Comparison of ENCODE assay signal across 8 cellular contexts in genomic region chr6:149566372-149567193, GRCh38. TPM values are rescaled to one million over a fixed set of nuclear protein-coding genes. Genes with fewer than 3 reads are reported as not detected.
DNase-seq lines count a peak whose midpoint lies in the region; ATAC-seq and TF ChIP-seq lines count a peak whose summit lies in the region.

GINM1 (plus strand) TSS chr6:149566375; CDS start chr6:149566415, 40 bp downstream.

- H3K27ac ChIP-seq in cardiac muscle cell (peak within 1 kb of the TSS; percentile 90), vagina (peak within 1 kb of the TSS; percentile 78)

- H3K27ac Mint-ChIP-seq in activated naive CD8-positive, alpha-beta T cell treated with anti-CD3 and anti-CD28 coated beads, Interleukin-2, amount 50 U/mL, for 24 hours, result peak within 1 kb of the TSS; percentile 89

- H3K27me3 Mint-ChIP-seq in activated naive CD8-positive, alpha-beta T cell treated with anti-CD3 and anti-CD28 coated beads, Interleukin-2, amount 50 U/mL, for 24 hours, result peaks cover 1% of the 10 kb centered on the region

- H3K36me3 ChIP-seq in cardiac muscle cell, result no peaks in the 10 kb centered on the region
- H3K36me3 ChIP-seq in vagina, result no peaks in the 10 kb centered on the region

- no peaks in the 10 kb centered on the region for H3K36me3 Mint-ChIP-seq in activated naive CD8-positive, alpha-beta T cell treated with anti-CD3 and anti-CD28 coated beads, Interleukin-2, amount 50 U/mL, for 24 hours (ENCODE audit: low read depth)

- peak within 1 kb of the TSS; percentile 84 for H3K4me3 Mint-ChIP-seq in activated naive CD8-positive, alpha-beta T cell treated with anti-CD3 and anti-CD28 coated beads, Interleukin-2, amount 50 U/mL, for 24 hours

- no peak for TF ChIP-seq CTCF in cardiac muscle cell (IDR thresholded peaks at IDR 0.05; ENCODE audit: low read depth, low read length)
- TF ChIP-seq CTCF in vagina (IDR thresholded peaks at IDR 0.05), result no peak

- TF ChIP-seq POLR2A in vagina (IDR thresholded peaks at IDR 0.05), result peak in 1 of 2 donors; percentile 41

- H3K4me3 ChIP-seq in cardiac muscle cell, result peak within 1 kb of the TSS; percentile 86
- peak within 1 kb of the TSS; percentile 75 to 82 for H3K4me3 ChIP-seq in vagina

- peaks cover 35% of the 10 kb centered on the region for H3K4me1 Mint-ChIP-seq in activated naive CD8-positive, alpha-beta T cell treated with anti-CD3 and anti-CD28 coated beads, Interleukin-2, amount 50 U/mL, for 24 hours

- H3K27me3 ChIP-seq in cardiac muscle cell (peaks cover 19% of the 10 kb centered on the region), vagina (no peaks in the 10 kb centered on the region)

- H3K9me3 ChIP-seq in cardiac muscle cell (ENCODE audit: low read depth) (no peaks in the 10 kb centered on the region), vagina (no peaks in the 10 kb centered on the region)

- intact Hi-C loops in posterior cingulate gyrus (cut with DNase I), result loop anchor here (5.0 kb wide), 4 partner anchors 81 to 356 kb away; partner anchors contain the start of genes KATNA1, LATS1, LRP11 and RAET1G
- intact Hi-C loops in vagina (cut with DNase I), result no loop called here

- H3K4me1 ChIP-seq in cardiac muscle cell (ENCODE audit: low read depth) (peaks cover 4% of the 10 kb centered on the region), vagina (peaks cover 14% of the 10 kb centered on the region)

- no peaks in the 10 kb centered on the region for H3K9me3 Mint-ChIP-seq in activated naive CD8-positive, alpha-beta T cell treated with anti-CD3 and anti-CD28 coated beads, Interleukin-2, amount 50 U/mL, for 24 hours

- peak; percentile 22 for DNase-seq in COLO829 (ENCODE audit: low spot score)
- peak; percentile 57 for DNase-seq in HT-29 (ENCODE audit: low spot score)
- DNase-seq in SK-N-DZ (ENCODE audit: low spot score), result peak; percentile 38
- DNase-seq in activated naive CD8-positive, alpha-beta T cell treated with anti-CD3 and anti-CD28 coated beads, Interleukin-2, amount 50 U/mL, for 24 hours, result peak; percentile 56
- peak; percentile 42 to 64 for DNase-seq in cardiac muscle cell (ENCODE audit: low read depth in 1 of 2, low spot score in 1 of 2)
- peak; percentile 24 to 89 (median 40) for DNase-seq in posterior cingulate gyrus
- no peak for DNase-seq in vagina (ENCODE audit: extremely low spot score in 2 of 2)

- peak; percentile 34 for ATAC-seq in GM19438 (IDR thresholded peaks at IDR 0.05; ENCODE audit: low read depth, unreplicated experiment)
- peak; percentile 16 for ATAC-seq in activated naive CD8-positive, alpha-beta T cell treated with anti-CD3 and anti-CD28 coated beads, Interleukin-2, amount 50 U/mL, for 24 hours

RNA-seq across cellular contexts. Expression of gene GINM1, which starts in this region (rescaled TPM):
- total RNA-seq in HT-29 (2014; rRNA removed; shearing (Covaris generic)), result 11.9 and 14.8 TPM in 2 replicates
- 15.0 and 23.5 TPM in 2 replicates for polyA plus RNA-seq in SK-N-DZ (2014; cell fraction: cytosol; rRNA removed)
- 9.7 and 9.9 TPM in 2 replicates for polyA plus RNA-seq in SK-N-DZ (2014; cell fraction: nucleus; rRNA removed)
- 33.0 and 35.8 TPM in 2 replicates for total RNA-seq in cardiac muscle cell
- 50.4 and 68.9 TPM in 2 replicates for polyA plus RNA-seq in cardiac muscle cell
- 36.1 TPM for total RNA-seq in vagina

Comparison
In these comparisons a context has a peak if more than half of its experiments do, and no peak if none do; other contexts are left out.
1. DNase-seq: peak in COLO829 (single experiment), HT-29 (single experiment), SK-N-DZ (single experiment), activated naive CD8-positive, alpha-beta T cell treated with anti-CD3 and anti-CD28 coated beads, Interleukin-2, amount 50 U/mL, for 24 hours (single experiment), cardiac muscle cell (2 of 2) and posterior cingulate gyrus (10 of 10); none in vagina (0 of 2).